Comparison of ENCODE assay signal across 8 cellular contexts in genomic region chr5:78533356-78533755, GRCh38.
A peak's percentile ranks its signal among the peaks of the same experiment; 100 is the strongest.
DNase-seq lines count a peak whose midpoint lies in the region; ATAC-seq and TF ChIP-seq lines count a peak whose summit lies in the region.

No MANE protein-coding gene starts in this region.

- H3K4me1 ChIP-seq in A673 (ENCODE audit: insufficient read depth, low read length, poor library complexity, severe bottlenecking) (no peaks in the 10 kb centered on the region), foreskin keratinocyte (peaks cover 24% of the 10 kb centered on the region)

- POLR2A ChIA-PET in A673 (lab: Charles Lee; ENCODE audit: low non-redundant PET), result no interaction called here

- intact Hi-C loops in A673 (cut with micrococcal nuclease; ENCODE audit: unreplicated experiment), result loop anchor here (10.0 kb wide), 1 partner anchor 431 kb away; no protein-coding TSS in a partner anchor

- DNase-seq in A673 (ENCODE audit: low spot score), result no peak
- peak; percentile 35 for DNase-seq in RPMI8226
- DNase-seq in foreskin keratinocyte, result no peak

- CTCF ChIA-PET in A673 (lab: Charles Lee), result no interaction called here

- H3K27me3 ChIP-seq in A673 (replicated peaks; ENCODE audit: insufficient read depth, low read depth, low read length, poor library complexity) (no peaks in the 10 kb centered on the region), foreskin keratinocyte (no peaks in the 10 kb centered on the region)

- H3K36me3 ChIP-seq in A673 (ENCODE audit: insufficient read depth, low read length, poor library complexity, severe bottlenecking), result no peaks in the 10 kb centered on the region

- H3K27ac ChIP-seq in A673 (ENCODE audit: low read depth, low read length, poor library complexity, severe bottlenecking) (no peak overlapping the region), foreskin keratinocyte (no peak overlapping the region)

- BruUV-seq in A673 (replicated peaks; lab: Mats Ljungman, UMichigan), result no TSS peak

- ATAC-seq in foreskin keratinocyte (no peak), HG02973 (IDR thresholded peaks at IDR 0.05; ENCODE audit: unreplicated experiment) (no peak), HG02981 (IDR thresholded peaks at IDR 0.05; ENCODE audit: unreplicated experiment) (no peak), GM21723 (IDR thresholded peaks at IDR 0.05; ENCODE audit: unreplicated experiment) (no peak), HG03280 (IDR thresholded peaks at IDR 0.05; ENCODE audit: unreplicated experiment) (no peak)

- TF ChIP-seq CTCF in A673 (conservative IDR thresholded peaks at IDR 0.05; ENCODE audit: low read depth, low read length) (0 out of 2 replicates have a peak, but pooled peaks have one; percentile 37), GM12875 (IDR thresholded peaks at IDR 0.05; ENCODE audit: borderline replicate concordance, insufficient read depth, low read depth, low read length) (peak; percentile 44; the same call in 1 of the 2 replicates), foreskin keratinocyte (conservative IDR thresholded peaks at IDR 0.05) (peak; percentile 61)

- H3K9me3 ChIP-seq in A673 (ENCODE audit: low read depth, low read length, poor library complexity, severe bottlenecking), result no peaks in the 10 kb centered on the region

- H3K4me3 ChIP-seq in A673 (ENCODE audit: low read depth, low read length, poor library complexity, severe bottlenecking) (no peak overlapping the region), GM12875 (ENCODE audit: low read depth, low read length) (no peak overlapping the region)
